Comparison of ENCODE assay signal across 8 cellular contexts in genomic region chr3:105837143-105837740, GRCh38.
DNase-seq lines count a peak whose midpoint lies in the region; ATAC-seq and TF ChIP-seq lines count a peak whose summit lies in the region.

No MANE protein-coding gene starts in this region.

- no peaks in the 10 kb centered on the region for H3K27me3 ChIP-seq in GM06990 (replicated peaks; ENCODE audit: control insufficient read depth, insufficient read depth, low read length)
- H3K27me3 ChIP-seq in WERI-Rb-1 (ENCODE audit: insufficient read depth, low read depth, severe bottlenecking) = no peaks in the 10 kb centered on the region
- no peaks in the 10 kb centered on the region for H3K27me3 ChIP-seq in HAP-1 (ENCODE audit: low read depth)

- H3K27me3 Mint-ChIP-seq in central memory CD8-positive, alpha-beta T cell = no peaks in the 10 kb centered on the region

- DNase-seq in GM06990 (ENCODE audit: extremely low read depth, insufficient read length) (peak; percentile 82), WERI-Rb-1 (no peak), HAP-1 (ENCODE audit: low spot score in 2 of 2) (no peak), DMS53 (lab: John Stamatoyannopoulos, UW) (no peak), NCI-H2196 (lab: John Stamatoyannopoulos, UW; ENCODE audit: unreplicated experiment) (no peak)
- DNase-seq in central memory CD8-positive, alpha-beta T cell (ENCODE audit: low spot score in 2 of 2) = no peak

- H3K36me3 ChIP-seq in GM06990 (ENCODE audit: control insufficient read depth, insufficient read depth, low read length) = no peaks in the 10 kb centered on the region
- H3K36me3 ChIP-seq in WERI-Rb-1 = no peaks in the 10 kb centered on the region
- H3K36me3 ChIP-seq in HAP-1 (replicated peaks) = no peaks in the 10 kb centered on the region

- peak overlapping the region; percentile 25; the same call in 1 of the 2 replicates for H3K4me3 ChIP-seq in GM06990 (replicated peaks; ENCODE audit: low read depth, low read length)
- no peak overlapping the region for H3K4me3 ChIP-seq in WERI-Rb-1 (ENCODE audit: low read depth, low read length)
- H3K4me3 ChIP-seq in HAP-1 = no peak overlapping the region

- H3K27ac Mint-ChIP-seq in central memory CD8-positive, alpha-beta T cell (ENCODE audit: low read depth) = peak overlapping the region; percentile 82

- H3K9me3 Mint-ChIP-seq in central memory CD8-positive, alpha-beta T cell = no peaks in the 10 kb centered on the region

- in situ Hi-C loops in HAP-1 (cut with MboI; ENCODE audit: low sequenced_read_pairs) = no loop called here

- peaks cover 28% of the 10 kb centered on the region for H3K36me3 Mint-ChIP-seq in central memory CD8-positive, alpha-beta T cell (ENCODE audit: insufficient read depth)

- H3K9me3 ChIP-seq in WERI-Rb-1 (ENCODE audit: severe bottlenecking) = no peaks in the 10 kb centered on the region
- no peaks in the 10 kb centered on the region for H3K9me3 ChIP-seq in HAP-1

- ATAC-seq in GM19452 (IDR thresholded peaks at IDR 0.05; ENCODE audit: unreplicated experiment) (peak; percentile 97), HG03432 (IDR thresholded peaks at IDR 0.05; ENCODE audit: unreplicated experiment) (peak; percentile 97)
- peak; percentile 22 for ATAC-seq in central memory CD8-positive, alpha-beta T cell (replicated peaks; ENCODE audit: extremely low read depth, poor library complexity, severe bottlenecking)

- peak overlapping the region; percentile 72 for H3K4me3 Mint-ChIP-seq in central memory CD8-positive, alpha-beta T cell

- H3K4me1 Mint-ChIP-seq in central memory CD8-positive, alpha-beta T cell = peaks cover 78% of the 10 kb centered on the region

- TF ChIP-seq CTCF in GM06990 (IDR thresholded peaks at IDR 0.05; ENCODE audit: insufficient read depth, low read length, poor library complexity, severe bottlenecking) (no peak), WERI-Rb-1 (IDR thresholded peaks at IDR 0.05; ENCODE audit: low read depth, low read length) (no peak)

- H3K4me1 ChIP-seq in HAP-1 = peaks cover 11% of the 10 kb centered on the region

- no peak overlapping the region for H3K27ac ChIP-seq in WERI-Rb-1

Comparison
In these comparisons a context has a peak if more than half of its experiments do, and no peak if none do; other contexts are left out.
1. ATAC-seq: peak in every context shown above with its lines; median percentile 97 in GM19452; 97 in HG03432; 22 in central memory CD8-positive, alpha-beta T cell.